ENCODE assay signal across 12 cellular contexts in genomic region chr15:28918141-28918983, GRCh38. TPM values are rescaled to one million over a fixed set of nuclear protein-coding genes. Genes with fewer than 3 reads are reported as not detected.
DNase-seq lines count a peak whose midpoint lies in the region; ATAC-seq, FAIRE-seq and TF ChIP-seq lines count a peak whose summit lies in the region.
"Had no signal": no experiment of that assay in that cellular context is flagged by ENCODE, and none has a peak within 500 bp of the region (broad histone marks: within the 10 kb centered on the region; RNA-seq: fewer than 3 reads in every experiment).

No MANE protein-coding gene starts in this region.

- no peak for FAIRE-seq in urothelium cell line (lab: Jason Lieb, UNC)
- FAIRE-seq: astrocyte had no signal

- intact Hi-C loops in cardiac septum (cut with DNase I) (no loop called here), left colon (cut with DNase I, micrococcal nuclease) (no loop called here)

- no peaks in the 10 kb centered on the region for H3K4me1 ChIP-seq in right atrium auricular region

- no peak for ATAC-seq in left colon
- ATAC-seq: Panc1 had no signal

- H3K27me3 ChIP-seq in right atrium auricular region (no peaks in the 10 kb centered on the region), WERI-Rb-1 (ENCODE audit: insufficient read depth, low read depth, severe bottlenecking) (no peaks in the 10 kb centered on the region)

- TF ChIP-seq CTCF in right atrium auricular region (IDR thresholded peaks at IDR 0.05) (no peak), WERI-Rb-1 (IDR thresholded peaks at IDR 0.05; ENCODE audit: low read depth, low read length) (no peak)

- H3K27ac ChIP-seq in right atrium auricular region (no peak overlapping the region), WERI-Rb-1 (no peak overlapping the region)

- H3K9me3 ChIP-seq in right atrium auricular region (no peaks in the 10 kb centered on the region), WERI-Rb-1 (ENCODE audit: severe bottlenecking) (no peaks in the 10 kb centered on the region)

- DNase-seq in cardiac septum (ENCODE audit: low spot score), result peak; percentile 71
- no peak for DNase-seq in right atrium auricular region (ENCODE audit: low spot score)
- DNase-seq in WERI-Rb-1, result peak; percentile 23
- peak; percentile 91 for DNase-seq in iPS DF 19.7 (ENCODE audit: low read depth, low spot score)
- peak; percentile 51 for DNase-seq in urothelium cell line (ENCODE audit: low spot score)
- DNase-seq in NCI-H1048 (lab: John Stamatoyannopoulos, UW), result no peak
- DNase-seq in left colon, result no peak
- no peak for DNase-seq in activated CD4-positive, alpha-beta T cell treated with anti-CD3 and anti-CD28 coated beads for 48 hours
- DNase-seq: activated CD4-positive, CD25-positive, alpha-beta regulatory T cell treated with anti-CD3 and anti-CD28 coated beads, Interleukin-2, amount 50 U/mL, for 72 hours; foreskin melanocyte had no signal

- no peak overlapping the region for H3K4me3 ChIP-seq in right atrium auricular region
- H3K4me3 ChIP-seq in WERI-Rb-1 (ENCODE audit: low read depth, low read length), result no peak overlapping the region

- no peaks in the 10 kb centered on the region for H3K36me3 ChIP-seq in right atrium auricular region
- peaks cover 6% of the 10 kb centered on the region; the same call in 1 of the 2 replicates for H3K36me3 ChIP-seq in WERI-Rb-1

RNA-seq across cellular contexts. Expression of gene APBA2, which starts 32.6 kb away (rescaled TPM):
- total RNA-seq in cardiac septum (0.57 TPM), right atrium auricular region (under 1 TPM; 0.47 to 0.48 TPM), left colon (1 to 10 TPM; 1.2 to 1.6 TPM)

Comparison
In these comparisons a context has a peak if more than half of its experiments do, and no peak if none do; other contexts are left out.
1. DNase-seq: peak in cardiac septum (single experiment), WERI-Rb-1 (single experiment), iPS DF 19.7 (single experiment) and urothelium cell line (single experiment); none in right atrium auricular region (single experiment), NCI-H1048 (single experiment), left colon (0 of 2) and activated CD4-positive, alpha-beta T cell treated with anti-CD3 and anti-CD28 coated beads for 48 hours (single experiment).